ENCODE assay signal across 15 cellular contexts in genomic region chr3:130709671-130710070, GRCh38.
"Had no signal": no experiment of that assay in that cellular context is flagged by ENCODE, and none has a peak within 500 bp of the region (broad histone marks: within the 10 kb centered on the region; RNA-seq: fewer than 3 reads in every experiment).

No MANE protein-coding gene starts in this region.

- H3K9me3 Mint-ChIP-seq: activated CD8-positive, alpha-beta T cell treated with anti-CD3 and anti-CD28 coated beads for 36 hours; activated naive CD8-positive, alpha-beta T cell treated with anti-CD3 and anti-CD28 coated beads for 36 hours; neural progenitor cell; stimulated activated memory B cell treated with anti-CD40 and anti-IgM and Interleukin-4, amounts not matched to agents 10 μg/mL and 1 μg/mL and 100 μg/mL, for 72 hours; WTC11 had no signal

- H3K27ac Mint-ChIP-seq: activated CD8-positive, alpha-beta T cell treated with anti-CD3 and anti-CD28 coated beads for 36 hours; activated naive CD8-positive, alpha-beta T cell treated with anti-CD3 and anti-CD28 coated beads for 36 hours; neural progenitor cell; stimulated activated memory B cell treated with anti-CD40 and anti-IgM and Interleukin-4, amounts not matched to agents 10 μg/mL and 1 μg/mL and 100 μg/mL, for 72 hours; WTC11 had no signal

- H3K4me3 Mint-ChIP-seq: activated CD8-positive, alpha-beta T cell treated with anti-CD3 and anti-CD28 coated beads for 36 hours; activated naive CD8-positive, alpha-beta T cell treated with anti-CD3 and anti-CD28 coated beads for 36 hours; neural progenitor cell; stimulated activated memory B cell treated with anti-CD40 and anti-IgM and Interleukin-4, amounts not matched to agents 10 μg/mL and 1 μg/mL and 100 μg/mL, for 72 hours; WTC11 had no signal

- H3K27me3 Mint-ChIP-seq: activated CD8-positive, alpha-beta T cell treated with anti-CD3 and anti-CD28 coated beads for 36 hours; activated naive CD8-positive, alpha-beta T cell treated with anti-CD3 and anti-CD28 coated beads for 36 hours; stimulated activated memory B cell treated with anti-CD40 and anti-IgM and Interleukin-4, amounts not matched to agents 10 μg/mL and 1 μg/mL and 100 μg/mL, for 72 hours had no signal

- H3K4me1 Mint-ChIP-seq: neural progenitor cell; stimulated activated memory B cell treated with anti-CD40 and anti-IgM and Interleukin-4, amounts not matched to agents 10 μg/mL and 1 μg/mL and 100 μg/mL, for 72 hours; WTC11 had no signal

- H3K4me3 ChIP-seq: breast epithelium, lower lobe of right lung, neural progenitor cell, ovary, tibial artery, uterus had no signal

- ATAC-seq: activated CD8-positive, alpha-beta T cell treated with anti-CD3 and anti-CD28 coated beads for 36 hours; lower lobe of right lung; stimulated activated memory B cell treated with anti-CD40 and anti-IgM and Interleukin-4, amounts not matched to agents 10 μg/mL and 1 μg/mL and 100 μg/mL, for 72 hours; WTC11 had no signal

- DNase-seq: activated CD4-positive, alpha-beta T cell treated with anti-CD3 and anti-CD28 coated beads for 48 hours; activated CD8-positive, alpha-beta memory T cell treated with anti-CD3 and anti-CD28 coated beads, Interleukin-2, amount 50 U/mL, for 4 hours; activated CD8-positive, alpha-beta T cell treated with anti-CD3 and anti-CD28 coated beads for 36 hours; activated naive CD8-positive, alpha-beta T cell treated with anti-CD3 and anti-CD28 coated beads for 36 hours; anterior cingulate cortex; foreskin melanocyte; lower lobe of right lung; ovary; T-helper 2 cell; tibial artery; uterus had no signal
